1 cellular context compared by ENCODE assay signal in the genomic region with DNA sequence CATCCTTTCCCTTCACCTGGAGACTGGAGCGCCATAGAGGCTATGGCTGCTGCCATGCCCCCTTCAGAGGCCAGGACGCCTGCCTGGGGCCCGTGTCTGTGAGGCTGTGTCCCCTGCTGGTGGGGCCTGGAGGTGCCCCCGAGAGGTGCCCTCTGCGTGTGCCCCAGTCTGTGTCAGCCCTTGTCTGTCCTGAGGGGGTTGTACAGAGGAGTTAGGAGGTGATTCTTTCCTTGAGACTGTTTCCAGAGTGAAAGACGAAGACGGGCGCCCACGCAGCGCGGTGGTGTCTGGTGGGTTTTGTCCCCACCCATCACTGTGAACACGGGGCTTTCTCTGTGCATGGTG.
TF ChIP-seq lines count a peak whose summit lies in the region.

No MANE protein-coding gene starts in this region.

TF ChIP-seq in GM23338, 12 proteins besides CTCF, POLR2A, EP300 and RAD21:
- TF ChIP-seq JUNB (IDR thresholded peaks at IDR 0.05; ENCODE audit: unreplicated experiment) (no peak), NANOG (IDR thresholded peaks at IDR 0.05; ENCODE audit: borderline replicate concordance) (no peak), EZH2 (IDR thresholded peaks at IDR 0.05; ENCODE audit: low read depth, unreplicated experiment) (no peak), ZNF114 (CRISPR knock-in tag; IDR thresholded peaks at IDR 0.05) (no peak), POLR2AphosphoS5 (IDR thresholded peaks at IDR 0.05; ENCODE audit: low read depth) (no peak), ETS1 (IDR thresholded peaks at IDR 0.05) (no peak), CREB1 (CRISPR knock-in tag; IDR thresholded peaks at IDR 0.05; ENCODE audit: low read depth) (no peak), EZH2phosphoT487 (IDR thresholded peaks at IDR 0.05; ENCODE audit: unreplicated experiment) (no peak), STAT1 (IDR thresholded peaks at IDR 0.05; ENCODE audit: unreplicated experiment) (no peak), ZNF331 (CRISPR knock-in tag; IDR thresholded peaks at IDR 0.05; ENCODE audit: low read depth) (no peak)
- TF ChIP-seq, protein P1, sequence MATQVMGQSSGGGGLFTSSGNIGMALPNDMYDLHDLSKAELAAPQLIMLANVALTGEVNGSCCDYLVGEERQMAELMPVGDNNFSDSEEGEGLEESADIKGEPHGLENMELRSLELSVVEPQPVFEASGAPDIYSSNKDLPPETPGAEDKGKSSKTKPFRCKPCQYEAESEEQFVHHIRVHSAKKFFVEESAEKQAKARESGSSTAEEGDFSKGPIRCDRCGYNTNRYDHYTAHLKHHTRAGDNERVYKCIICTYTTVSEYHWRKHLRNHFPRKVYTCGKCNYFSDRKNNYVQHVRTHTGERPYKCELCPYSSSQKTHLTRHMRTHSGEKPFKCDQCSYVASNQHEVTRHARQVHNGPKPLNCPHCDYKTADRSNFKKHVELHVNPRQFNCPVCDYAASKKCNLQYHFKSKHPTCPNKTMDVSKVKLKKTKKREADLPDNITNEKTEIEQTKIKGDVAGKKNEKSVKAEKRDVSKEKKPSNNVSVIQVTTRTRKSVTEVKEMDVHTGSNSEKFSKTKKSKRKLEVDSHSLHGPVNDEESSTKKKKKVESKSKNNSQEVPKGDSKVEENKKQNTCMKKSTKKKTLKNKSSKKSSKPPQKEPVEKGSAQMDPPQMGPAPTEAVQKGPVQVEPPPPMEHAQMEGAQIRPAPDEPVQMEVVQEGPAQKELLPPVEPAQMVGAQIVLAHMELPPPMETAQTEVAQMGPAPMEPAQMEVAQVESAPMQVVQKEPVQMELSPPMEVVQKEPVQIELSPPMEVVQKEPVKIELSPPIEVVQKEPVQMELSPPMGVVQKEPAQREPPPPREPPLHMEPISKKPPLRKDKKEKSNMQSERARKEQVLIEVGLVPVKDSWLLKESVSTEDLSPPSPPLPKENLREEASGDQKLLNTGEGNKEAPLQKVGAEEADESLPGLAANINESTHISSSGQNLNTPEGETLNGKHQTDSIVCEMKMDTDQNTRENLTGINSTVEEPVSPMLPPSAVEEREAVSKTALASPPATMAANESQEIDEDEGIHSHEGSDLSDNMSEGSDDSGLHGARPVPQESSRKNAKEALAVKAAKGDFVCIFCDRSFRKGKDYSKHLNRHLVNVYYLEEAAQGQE (IDR thresholded peaks at IDR 0.05; ENCODE audit: unreplicated experiment) = no peak
